ENCODE assay signal across 8 cellular contexts in the genomic region with DNA sequence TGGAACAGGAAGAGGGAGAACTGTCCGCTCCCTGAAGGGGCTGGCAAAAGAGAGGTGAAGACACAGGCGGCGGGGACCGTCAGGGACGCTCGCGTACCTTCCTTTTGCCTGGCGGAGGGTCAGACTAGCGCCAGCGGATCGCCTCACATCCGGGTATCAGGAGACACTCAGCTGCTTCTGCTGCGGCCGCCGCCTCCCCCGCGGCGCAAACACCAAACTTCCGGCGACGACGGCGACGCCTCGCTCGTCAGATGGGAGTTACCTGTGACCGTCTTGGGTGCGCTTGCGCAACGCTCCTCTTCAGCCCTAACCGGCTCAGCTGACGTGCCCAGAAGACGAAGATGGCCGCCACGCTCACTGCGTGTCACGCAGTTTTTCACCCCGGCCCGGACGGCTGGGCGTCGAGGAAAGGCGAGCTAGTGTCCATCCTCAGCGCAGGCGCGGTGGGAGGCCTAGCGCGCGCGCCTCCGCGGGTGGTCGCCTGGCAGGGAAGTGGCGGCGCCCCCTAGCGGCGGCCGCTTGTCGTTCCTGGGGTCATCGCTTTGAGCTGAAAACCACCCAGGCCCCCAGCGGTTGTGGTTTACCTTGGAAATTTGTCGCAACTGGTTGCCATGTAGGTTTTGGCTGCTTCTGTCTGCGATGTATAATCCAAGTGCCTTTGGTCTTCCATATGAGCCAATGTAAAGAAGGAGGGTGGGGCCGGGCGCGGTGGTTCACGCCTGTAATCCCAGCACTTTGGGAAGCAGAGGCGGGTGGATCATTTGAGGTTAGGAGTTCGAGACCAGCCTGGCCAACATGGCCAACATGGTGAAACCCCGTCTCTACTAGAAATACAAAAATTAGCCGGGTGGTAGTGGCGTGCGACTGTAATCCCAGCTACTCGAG. TPM values are rescaled to one million over a fixed set of nuclear protein-coding genes. Genes with fewer than 3 reads are reported as not detected.
A peak's percentile ranks its signal among the peaks of the same experiment; 100 is the strongest.
DNase-seq lines count a peak whose midpoint lies in the region; ATAC-seq and TF ChIP-seq lines count a peak whose summit lies in the region.

A gene with protein sequence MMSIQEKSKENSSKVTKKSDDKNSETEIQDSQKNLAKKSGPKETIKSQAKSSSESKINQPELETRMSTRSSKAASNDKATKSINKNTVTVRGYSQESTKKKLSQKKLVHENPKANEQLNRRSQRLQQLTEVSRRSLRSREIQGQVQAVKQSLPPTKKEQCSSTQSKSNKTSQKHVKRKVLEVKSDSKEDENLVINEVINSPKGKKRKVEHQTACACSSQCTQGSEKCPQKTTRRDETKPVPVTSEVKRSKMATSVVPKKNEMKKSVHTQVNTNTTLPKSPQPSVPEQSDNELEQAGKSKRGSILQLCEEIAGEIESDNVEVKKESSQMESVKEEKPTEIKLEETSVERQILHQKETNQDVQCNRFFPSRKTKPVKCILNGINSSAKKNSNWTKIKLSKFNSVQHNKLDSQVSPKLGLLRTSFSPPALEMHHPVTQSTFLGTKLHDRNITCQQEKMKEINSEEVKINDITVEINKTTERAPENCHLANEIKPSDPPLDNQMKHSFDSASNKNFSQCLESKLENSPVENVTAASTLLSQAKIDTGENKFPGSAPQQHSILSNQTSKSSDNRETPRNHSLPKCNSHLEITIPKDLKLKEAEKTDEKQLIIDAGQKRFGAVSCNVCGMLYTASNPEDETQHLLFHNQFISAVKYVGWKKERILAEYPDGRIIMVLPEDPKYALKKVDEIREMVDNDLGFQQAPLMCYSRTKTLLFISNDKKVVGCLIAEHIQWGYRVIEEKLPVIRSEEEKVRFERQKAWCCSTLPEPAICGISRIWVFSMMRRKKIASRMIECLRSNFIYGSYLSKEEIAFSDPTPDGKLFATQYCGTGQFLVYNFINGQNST (minus strand): TSS at position 179 of the 885 bp plus-strand sequence. CDS start 25,861 bp downstream, outside the sequence.

- CTCF ChIA-PET in CD4-positive, alpha-beta T cell (lab: Charles Lee) = interaction anchor here (0.6 to 4.8 kb wide), 30 partner anchors 10 to 381 kb away, joined by 3 to 104 read pairs (median 4); a partner anchor contains a TSS

- peak within 1 kb of the TSS; percentile 98 for H3K27ac ChIP-seq in CD4-positive, alpha-beta T cell (ENCODE audit: low read depth, low read length)
- peak within 1 kb of the TSS; percentile 93 to 96 for H3K27ac ChIP-seq in liver (ENCODE audit: low read depth in 1 of 2, low read length in 2 of 2)

- peak; percentile 86 to 93 (median 91) for DNase-seq in CD4-positive, alpha-beta T cell
- DNase-seq in NCI-H748 treated with DMSO at 0.1 percent for 48 hours (lab: John Stamatoyannopoulos, UW) = peak; percentile 93
- peak; percentile 86 to 90 for DNase-seq in activated CD4-positive, alpha-beta T cell treated with anti-CD3 and anti-CD28 coated beads, Interleukin-2, amount 50 U/mL, for 4 hours
- DNase-seq in dermis microvascular lymphatic vessel endothelial cell (ENCODE audit: low read depth in 2 of 2) = peak; percentile 93 to 98
- DNase-seq in stimulated activated CD4-positive, alpha-beta T cell treated with anti-CD3 and anti-CD28 coated beads, Interleukin-4, amount 100 ng/mL, for 24 hours = peak; percentile 94

- TF ChIP-seq CTCF in CD4-positive, alpha-beta T cell (IDR thresholded peaks at IDR 0.05) = peak; percentile 98
- peak; percentile 90 for TF ChIP-seq CTCF in liver (IDR thresholded peaks at IDR 0.05; ENCODE audit: low read depth, low read length, missing input control)

- H3K27me3 ChIP-seq in CD4-positive, alpha-beta T cell (ENCODE audit: control insufficient read depth, insufficient read depth, low read length) = no peaks in the 10 kb centered on the region
- no peaks in the 10 kb centered on the region for H3K27me3 ChIP-seq in liver (ENCODE audit: control insufficient read depth in 4 of 4, insufficient read depth in 4 of 4, low read length in 3 of 4)

- peaks cover 19% of the 10 kb centered on the region for H3K36me3 Mint-ChIP-seq in CD4-positive, alpha-beta T cell (ENCODE audit: low read depth)

- H3K4me1 ChIP-seq in liver (ENCODE audit: control insufficient read depth in 4 of 4, insufficient read depth in 4 of 4, low read length in 3 of 4) = peaks cover 0 to 18% (median 9%) of the 10 kb centered on the region in 4 donors

- TF ChIP-seq RAD21 in liver (IDR thresholded peaks at IDR 0.05) = peak; percentile 67 to 79

- peak within 1 kb of the TSS; percentile 52 to 91 for H3K9ac ChIP-seq in liver (ENCODE audit: low read depth in 1 of 2, low read length in 2 of 2)

- peak; percentile 86 for ATAC-seq in CD4-positive, alpha-beta T cell (ENCODE audit: poor library complexity)
- peak; percentile 87 for ATAC-seq in GM19395 (IDR thresholded peaks at IDR 0.05; ENCODE audit: unreplicated experiment)
- ATAC-seq in HG03565 (IDR thresholded peaks at IDR 0.05; ENCODE audit: unreplicated experiment) = peak; percentile 91

- intact Hi-C loops in CD4-positive, alpha-beta T cell (cut with DNase I, micrococcal nuclease) = loop anchor here (1.0 to 5.0 kb wide), 3 partner anchors 12 to 1902 kb away; a partner anchor contains a TSS

- H3K4me1 Mint-ChIP-seq in CD4-positive, alpha-beta T cell (ENCODE audit: low read depth) = peaks cover 57% of the 10 kb centered on the region

- H3K27ac Mint-ChIP-seq in CD4-positive, alpha-beta T cell = peak within 1 kb of the TSS; percentile 99

- H3K36me3 ChIP-seq in liver (ENCODE audit: control insufficient read depth in 4 of 4, insufficient read depth in 3 of 4, low read depth in 1 of 4, low read length in 3 of 4) = no peaks in the 10 kb centered on the region

- no peaks in the 10 kb centered on the region for H3K9me3 ChIP-seq in CD4-positive, alpha-beta T cell (ENCODE audit: control insufficient read depth, low read length)
- H3K9me3 ChIP-seq in liver (ENCODE audit: control insufficient read depth in 4 of 4, low read length in 3 of 4) = no peaks in the 10 kb centered on the region

- no peaks in the 10 kb centered on the region for H3K27me3 Mint-ChIP-seq in CD4-positive, alpha-beta T cell

- no peaks in the 10 kb centered on the region for H3K9me3 Mint-ChIP-seq in CD4-positive, alpha-beta T cell

- H3K4me3 ChIP-seq in liver (ENCODE audit: low read depth in 1 of 3, low read length in 3 of 3) = peak within 1 kb of the TSS; percentile 67 to 75 (median 75)

- 8% methylated on average over 74 of the region's 74 CpGs for WGBS in liver

- POLR2A ChIA-PET in CD4-positive, alpha-beta T cell (lab: Charles Lee) = interaction anchor here (0.7 to 6.3 kb wide), 32 partner anchors 11 to 1852 kb away, joined by 3 to 184 read pairs (median 4); a partner anchor contains a TSS

- peak within 1 kb of the TSS; percentile 100 for H3K4me3 Mint-ChIP-seq in CD4-positive, alpha-beta T cell

TF ChIP-seq in liver, 16 proteins besides CTCF, POLR2A, EP300 and RAD21 (continues in another document):
- TF ChIP-seq HNF4G (IDR thresholded peaks at IDR 0.05) (no peak), HNF4A (conservative IDR thresholded peaks at IDR 0.05) (peak in 1 of 2 donors; percentile 20), JUND (IDR thresholded peaks at IDR 0.05) (peak; percentile 40 to 64), TAF1 (conservative IDR thresholded peaks at IDR 0.05) (peak; percentile 88), NR2F2 (IDR thresholded peaks at IDR 0.05) (peak; percentile 12), FOXA2 (IDR thresholded peaks at IDR 0.05) (no peak), RXRA (IDR thresholded peaks at IDR 0.05) (peak; percentile 50 to 52), EGR1 (IDR thresholded peaks at IDR 0.05; ENCODE audit: low read depth in 2 of 2) (peak in 1 of 2 donors; percentile 56), FOXA1 (IDR thresholded peaks at IDR 0.05) (no peak), YY1 (IDR thresholded peaks at IDR 0.05) (peak; percentile 97), SP1 (IDR thresholded peaks at IDR 0.05) (peak; percentile 43), GABPA (IDR thresholded peaks at IDR 0.05 in 1 of 2, conservative IDR thresholded peaks at IDR 0.05 in 1 of 2) (peak in 1 of 2 donors; percentile 89)
- TF ChIP-seq, protein P1, sequence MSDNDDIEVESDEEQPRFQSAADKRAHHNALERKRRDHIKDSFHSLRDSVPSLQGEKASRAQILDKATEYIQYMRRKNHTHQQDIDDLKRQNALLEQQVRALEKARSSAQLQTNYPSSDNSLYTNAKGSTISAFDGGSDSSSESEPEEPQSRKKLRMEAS (IDR thresholded peaks at IDR 0.05) = peak; percentile 71
- TF ChIP-seq, protein P2, sequence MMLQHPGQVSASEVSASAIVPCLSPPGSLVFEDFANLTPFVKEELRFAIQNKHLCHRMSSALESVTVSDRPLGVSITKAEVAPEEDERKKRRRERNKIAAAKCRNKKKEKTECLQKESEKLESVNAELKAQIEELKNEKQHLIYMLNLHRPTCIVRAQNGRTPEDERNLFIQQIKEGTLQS (IDR thresholded peaks at IDR 0.05) = no peak
- TF ChIP-seq, protein P3, sequence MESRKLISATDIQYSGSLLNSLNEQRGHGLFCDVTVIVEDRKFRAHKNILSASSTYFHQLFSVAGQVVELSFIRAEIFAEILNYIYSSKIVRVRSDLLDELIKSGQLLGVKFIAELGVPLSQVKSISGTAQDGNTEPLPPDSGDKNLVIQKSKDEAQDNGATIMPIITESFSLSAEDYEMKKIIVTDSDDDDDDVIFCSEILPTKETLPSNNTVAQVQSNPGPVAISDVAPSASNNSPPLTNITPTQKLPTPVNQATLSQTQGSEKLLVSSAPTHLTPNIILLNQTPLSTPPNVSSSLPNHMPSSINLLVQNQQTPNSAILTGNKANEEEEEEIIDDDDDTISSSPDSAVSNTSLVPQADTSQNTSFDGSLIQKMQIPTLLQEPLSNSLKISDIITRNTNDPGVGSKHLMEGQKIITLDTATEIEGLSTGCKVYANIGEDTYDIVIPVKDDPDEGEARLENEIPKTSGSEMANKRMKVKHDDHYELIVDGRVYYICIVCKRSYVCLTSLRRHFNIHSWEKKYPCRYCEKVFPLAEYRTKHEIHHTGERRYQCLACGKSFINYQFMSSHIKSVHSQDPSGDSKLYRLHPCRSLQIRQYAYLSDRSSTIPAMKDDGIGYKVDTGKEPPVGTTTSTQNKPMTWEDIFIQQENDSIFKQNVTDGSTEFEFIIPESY (IDR thresholded peaks at IDR 0.05) = no peak

RNA-seq across cellular contexts. Expression of the gene that starts here (rescaled TPM):
- total RNA-seq in CD4-positive, alpha-beta T cell = 10 to 100 TPM; 31.7 to 32.8 TPM
- 9.5 and 10.0 TPM in 2 replicates for total RNA-seq in dermis microvascular lymphatic vessel endothelial cell
- 10 to 100 TPM in 1 of 2 donors, 1 to 10 TPM in 1; 9.6 to 10.3 TPM for total RNA-seq in liver
- polyA plus RNA-seq in liver = 1 to 10 TPM; 3.7 to 5.6 TPM

Comparison
In these comparisons a context has a peak if more than half of its experiments do, and no peak if none do; other contexts are left out.
1. Peak in every context shown above with its lines: DNase-seq, ATAC-seq, H3K4me3 ChIP-seq and H3K27ac ChIP-seq.